In the genomic region with DNA sequence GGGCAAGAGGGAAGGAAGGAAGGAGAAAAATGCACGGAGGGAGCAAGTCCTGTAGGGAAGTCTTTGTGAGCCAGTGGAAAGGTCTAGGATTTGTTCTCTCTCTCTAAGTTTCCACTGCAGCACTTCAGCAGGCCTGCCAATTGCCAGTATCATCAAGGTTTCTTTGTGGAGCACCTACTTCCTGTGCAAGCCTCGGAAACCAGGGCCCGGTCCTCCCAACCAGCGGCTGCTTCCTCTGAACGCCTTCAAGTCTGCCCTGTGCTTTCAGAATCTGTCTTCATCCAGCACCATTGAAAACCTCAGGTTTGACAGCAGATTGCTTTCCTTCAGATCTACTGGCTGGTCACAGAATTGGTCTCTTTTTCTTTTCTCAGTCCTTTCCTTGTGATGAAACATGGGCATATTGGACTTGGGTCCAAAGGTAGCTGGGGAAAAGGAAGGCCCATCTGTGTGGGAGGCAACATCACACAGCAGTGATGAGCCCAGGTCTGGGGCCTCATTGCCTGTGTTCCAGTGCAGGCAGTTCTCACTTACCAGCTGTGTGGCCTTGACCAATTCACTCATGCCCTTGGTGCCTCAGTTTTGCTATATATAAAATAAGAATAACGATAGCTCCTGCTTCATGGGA, we compare ENCODE assay signal across 24 cellular contexts.
DNase-seq lines count a peak whose midpoint lies in the region; ATAC-seq and TF ChIP-seq lines count a peak whose summit lies in the region.
"Had no signal": no experiment of that assay in that cellular context is flagged by ENCODE, and none has a peak within 500 bp of the region (broad histone marks: within the 10 kb centered on the region; RNA-seq: fewer than 3 reads in every experiment).

No MANE protein-coding gene starts in this region.

- H4K20me1 ChIP-seq in MM.1S (ENCODE audit: insufficient read depth, low read length) (no peaks in the 10 kb centered on the region), osteoblast (ENCODE audit: insufficient read depth, low read length) (no peaks in the 10 kb centered on the region)
- H4K20me1 ChIP-seq: BLaER1 treated with 17β-estradiol and CSF1 and Interleukin-3, amounts not matched to agents 10 nM and 100 nM had no signal

- ATAC-seq in GM18907 (IDR thresholded peaks at IDR 0.05; ENCODE audit: unreplicated experiment) (peak; percentile 66), GM21528 (IDR thresholded peaks at IDR 0.05; ENCODE audit: low FRiP score, unreplicated experiment) (peak; percentile 53), HG03354 (IDR thresholded peaks at IDR 0.05; ENCODE audit: poor library complexity, severe bottlenecking, unreplicated experiment) (no peak), GM18505 (IDR thresholded peaks at IDR 0.05; ENCODE audit: unreplicated experiment) (no peak)
- ATAC-seq: activated naive CD4-positive, alpha-beta T cell treated with anti-CD3 and anti-CD28 coated beads, Interleukin-2, amount 50 U/mL, for 72 hours; activated T-helper 17 cell treated with anti-CD3 and anti-CD28 coated beads, Interleukin-2, amount 50 U/mL, for 72 hours; stimulated activated naive CD8-positive, alpha-beta T cell treated with anti-CD3 and anti-CD28 coated beads, Interleukin-15, Interleukin-2, amounts not matched to agents 100 U/mL and 50 U/mL, for 24 hours had no signal

- no peak for TF ChIP-seq POLR2A in GM18505 (IDR thresholded peaks at IDR 0.05; ENCODE audit: borderline replicate concordance, extremely low read depth, insufficient read depth, insufficient read length)

- DNase-seq in MM.1S: peak; percentile 74
- DNase-seq in osteoblast (ENCODE audit: insufficient read length, low spot score, missing footprints): peak; percentile 38
- DNase-seq in DMS53 (lab: John Stamatoyannopoulos, UW): no peak
- DNase-seq: activated CD4-positive, alpha-beta memory T cell treated with anti-CD3 and anti-CD28 coated beads for 36 hours; activated CD8-positive, alpha-beta memory T cell treated with anti-CD3 and anti-CD28 coated beads, Interleukin-2, amount 50 U/mL, for 48 hours; endodermal cell; IMR-90; kidney glomerular epithelial cell; MG63; NCI-H1417; NCI-H510A; NK-92 treated with Interleukin-12 subunit alpha and Interleukin-12 subunit beta, amount 100 ng/mL, for 24 hours; PC-9; posterior cingulate gyrus; right lobe of liver; SHP77; stimulated activated naive CD8-positive, alpha-beta T cell treated with anti-CD3 and anti-CD28 coated beads, Interleukin-15, Interleukin-2, amounts not matched to agents 100 U/mL and 50 U/mL, for 24 hours had no signal

- H3K4me3 ChIP-seq in MM.1S (ENCODE audit: low read length): peak overlapping the region; percentile 5; the same call in 1 of the 2 replicates
- no peak overlapping the region for H3K4me3 ChIP-seq in osteoblast (ENCODE audit: insufficient read depth, low read length)
- H3K4me3 ChIP-seq: BLaER1 treated with 17β-estradiol and CSF1 and Interleukin-3, amounts not matched to agents 10 nM and 100 nM; MG63; PC-9; right lobe of liver had no signal

- H3K9me2 ChIP-seq in MM.1S (replicated peaks; ENCODE audit: insufficient read depth, low read length): no peaks in the 10 kb centered on the region

- H3K9me3 ChIP-seq in MM.1S (replicated peaks; ENCODE audit: insufficient read depth, low read length) (no peaks in the 10 kb centered on the region), osteoblast (ENCODE audit: low read depth, low read length) (no peaks in the 10 kb centered on the region)
- H3K9me3 ChIP-seq: MG63, right lobe of liver had no signal

- H3K27me3 ChIP-seq in MM.1S (replicated peaks; ENCODE audit: insufficient read depth, low read length) (no peaks in the 10 kb centered on the region), osteoblast (ENCODE audit: insufficient read depth, low read length) (peaks cover 4% of the 10 kb centered on the region)
- H3K27me3 ChIP-seq: MG63, right lobe of liver had no signal

- peak overlapping the region; percentile 57 for H2AFZ ChIP-seq in MM.1S (ENCODE audit: low read length)
- no peak overlapping the region for H2AFZ ChIP-seq in osteoblast (ENCODE audit: low read length)
- H2AFZ ChIP-seq: PC-9 had no signal

- H3K79me2 ChIP-seq in MM.1S (ENCODE audit: low read length) (no peaks in the 10 kb centered on the region), osteoblast (ENCODE audit: insufficient read depth, low read length) (no peaks in the 10 kb centered on the region)

- peaks cover 20% of the 10 kb centered on the region for H3F3A ChIP-seq in MM.1S (ENCODE audit: insufficient read depth, low read length)

- peaks cover 37% of the 10 kb centered on the region for H3K4me1 ChIP-seq in MM.1S (ENCODE audit: low read length)
- no peaks in the 10 kb centered on the region for H3K4me1 ChIP-seq in osteoblast (ENCODE audit: insufficient read depth, low read length)
- H3K4me1 ChIP-seq: right lobe of liver had no signal

- no peak for TF ChIP-seq CTCF in MM.1S (IDR thresholded peaks at IDR 0.05; ENCODE audit: low read length)
- no peak for TF ChIP-seq CTCF in osteoblast (IDR thresholded peaks at IDR 0.05; ENCODE audit: extremely low read depth, low read depth, low read length)

- H3K36me3 ChIP-seq in MM.1S (replicated peaks; ENCODE audit: insufficient read depth, low read length) (no peaks in the 10 kb centered on the region), osteoblast (ENCODE audit: insufficient read depth, low read length) (no peaks in the 10 kb centered on the region)
- H3K36me3 ChIP-seq: BLaER1 treated with 17β-estradiol and CSF1 and Interleukin-3, amounts not matched to agents 10 nM and 100 nM; MG63; right lobe of liver had no signal

- H3K27ac ChIP-seq in MM.1S (ENCODE audit: low read length) (peak overlapping the region; percentile 85), osteoblast (ENCODE audit: low read depth, low read length) (no peak overlapping the region)
- H3K27ac ChIP-seq: BLaER1 treated with 17β-estradiol and CSF1 and Interleukin-3, amounts not matched to agents 10 nM and 100 nM; PC-9; right lobe of liver had no signal

- H3K9ac ChIP-seq in MM.1S (ENCODE audit: low read length): peak overlapping the region; percentile 57
- H3K9ac ChIP-seq: BLaER1 treated with 17β-estradiol and CSF1 and Interleukin-3, amounts not matched to agents 10 nM and 100 nM had no signal

- H3K4me2 ChIP-seq in MM.1S (ENCODE audit: low read depth, low read length) (peak overlapping the region; percentile 56), osteoblast (ENCODE audit: insufficient read depth, low read length) (no peak overlapping the region)
- H3K4me2 ChIP-seq: PC-9 had no signal

Comparison
In these comparisons a context has a peak if more than half of its experiments do, and no peak if none do; other contexts are left out.
1. ATAC-seq: peak in GM18907 (single experiment) and GM21528 (single experiment); none in HG03354 (single experiment) and GM18505 (single experiment).